ENCODE assay signal across 8 cellular contexts in the genomic region with DNA sequence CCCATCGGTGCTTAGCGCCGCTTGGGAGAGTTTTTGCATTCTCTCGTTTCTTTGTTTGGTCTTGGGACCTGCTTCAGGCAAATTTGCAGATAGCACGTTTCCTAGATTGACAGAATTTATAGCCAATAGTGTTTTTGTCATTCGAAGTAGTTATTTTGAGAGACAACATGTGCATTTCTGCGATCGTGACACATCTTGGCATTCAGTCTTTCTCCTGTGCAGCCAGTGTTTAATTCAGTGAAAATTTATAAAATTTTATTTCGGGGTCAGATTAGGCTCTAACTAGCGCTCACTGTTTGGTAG. TPM values are rescaled to one million over a fixed set of nuclear protein-coding genes. Genes with fewer than 3 reads are reported as not detected.
DNase-seq lines count a peak whose midpoint lies in the region; ATAC-seq and TF ChIP-seq lines count a peak whose summit lies in the region.

No MANE protein-coding gene starts in this region.

- peaks cover 7% of the 10 kb centered on the region for H3K27me3 Mint-ChIP-seq in T-helper 17 cell

- TF ChIP-seq RAD21 in SK-N-SH (IDR thresholded peaks at IDR 0.05; ENCODE audit: low read length), result no peak

- no peak for ATAC-seq in SK-N-SH treated with all-trans-retinoic acid at 6 μM for 48 hours
- peak; percentile 9 for ATAC-seq in HG02970 (IDR thresholded peaks at IDR 0.05; ENCODE audit: low FRiP score, unreplicated experiment)
- peak; percentile 4 for ATAC-seq in T-helper 17 cell
- no peak for ATAC-seq in gastrocnemius medialis

- peaks cover 37% of the 10 kb centered on the region for H4K20me1 ChIP-seq in SK-N-SH (ENCODE audit: insufficient read depth)

- H3K4me2 ChIP-seq in SK-N-SH, result peak overlapping the region; percentile 94

- H3K9me3 ChIP-seq in SK-N-SH (no peaks in the 10 kb centered on the region), T-helper 17 cell (ENCODE audit: control insufficient read depth, low read length, poor library complexity, severe bottlenecking) (no peaks in the 10 kb centered on the region), gastrocnemius medialis (no peaks in the 10 kb centered on the region)

- TF ChIP-seq EP300 in SK-N-SH (IDR thresholded peaks at IDR 0.05; ENCODE audit: borderline replicate concordance in 1 of 2, low read depth in 1 of 2, low read length in 1 of 2), result no peak

- H3K36me3 Mint-ChIP-seq in T-helper 17 cell (ENCODE audit: low read depth), result peaks cover 6% of the 10 kb centered on the region

- peak overlapping the region; percentile 78 for H2AFZ ChIP-seq in SK-N-SH (ENCODE audit: low read depth)

- DNase-seq in SK-N-SH (no peak), T-helper 17 cell (no peak), fibroblast of villous mesenchyme (ENCODE audit: low read depth) (peak; percentile 74), gastrocnemius medialis (no peak), NCI-H1930 (lab: John Stamatoyannopoulos, UW) (no peak), NCI-H1105 (lab: John Stamatoyannopoulos, UW) (no peak)

- TF ChIP-seq CTCF in SK-N-SH (IDR thresholded peaks at IDR 0.05) (no peak), fibroblast of villous mesenchyme (IDR thresholded peaks at IDR 0.05; ENCODE audit: insufficient read depth, low read depth, low read length) (no peak), gastrocnemius medialis (IDR thresholded peaks at IDR 0.05 in 4 of 5, conservative IDR thresholded peaks at IDR 0.05 in 1 of 5) (no peak)

- in situ Hi-C loops in gastrocnemius medialis (cut with MboI; ENCODE audit: low sequenced_read_pairs in 4 of 4), result no loop called here

- TF ChIP-seq POLR2A in gastrocnemius medialis (IDR thresholded peaks at IDR 0.05), result no peak

- peaks cover 18 to 42% of the 10 kb centered on the region in 2 experiments for H3K36me3 ChIP-seq in SK-N-SH (replicated peaks in 1 of 2; ENCODE audit: control insufficient read depth in 1 of 2, insufficient read depth in 2 of 2, low read length in 1 of 2)
- H3K36me3 ChIP-seq in gastrocnemius medialis, result peaks cover 0 to under 1% of the 10 kb centered on the region in 2 donors

- H3K4me1 ChIP-seq in SK-N-SH (ENCODE audit: control insufficient read depth in 1 of 2, insufficient read depth in 2 of 2, low read depth in 1 of 2, low read length in 1 of 2), result peaks cover 4 to 9% of the 10 kb centered on the region in 2 experiments; a peak in 3 of 4 replicates
- peaks cover 11 to 17% of the 10 kb centered on the region in 2 donors for H3K4me1 ChIP-seq in gastrocnemius medialis

- H3K4me3 ChIP-seq in SK-N-SH (ENCODE audit: low read depth in 2 of 2, low read length in 1 of 2) (peak overlapping the region; percentile 86 to 97), fibroblast of villous mesenchyme (ENCODE audit: low read depth, low read length) (peak overlapping the region; percentile 99), gastrocnemius medialis (peak overlapping the region; percentile 90 to 100 (median 94))

- 8% methylated on average over 10 of the region's 10 CpGs for WGBS in SK-N-SH (ENCODE audit: low lambda C conversion rate)

- H3K4me1 Mint-ChIP-seq in T-helper 17 cell, result peaks cover 17% of the 10 kb centered on the region

- no peaks in the 10 kb centered on the region for H3K27me3 ChIP-seq in SK-N-SH (ENCODE audit: insufficient read depth)
- no peaks in the 10 kb centered on the region for H3K27me3 ChIP-seq in gastrocnemius medialis

- H3K4me3 Mint-ChIP-seq in T-helper 17 cell, result peak overlapping the region; percentile 91

- H3K9me2 ChIP-seq in SK-N-SH, result no peaks in the 10 kb centered on the region

- no peaks in the 10 kb centered on the region for H3F3A ChIP-seq in SK-N-SH (replicated peaks; ENCODE audit: insufficient read depth)

- CTCF ChIA-PET in SK-N-SH (lab: Yijun Ruan, JAX), result interaction anchor here (1.1 to 2.1 kb wide), 2 partner anchors 19 to 25 kb away, joined by 3 to 10 read pairs; no protein-coding TSS in a partner anchor

- H3K27ac Mint-ChIP-seq in T-helper 17 cell, result peak overlapping the region; percentile 85

- H3K9ac ChIP-seq in SK-N-SH, result peak overlapping the region; percentile 92

- peaks cover 57% of the 10 kb centered on the region for H3K79me2 ChIP-seq in SK-N-SH (ENCODE audit: insufficient read depth)

- peak overlapping the region; percentile 88 to 89 for H3K27ac ChIP-seq in SK-N-SH (ENCODE audit: low read depth in 2 of 2, low read length in 1 of 2)
- H3K27ac ChIP-seq in gastrocnemius medialis, result peak overlapping the region; percentile 84 to 88 (median 87)

- POLR2A ChIA-PET in SK-N-SH (lab: Yijun Ruan, JAX), result interaction anchor here (1.2 kb wide), 2 partner anchors 11 to 741 kb away, joined by 3 to 4 read pairs; no protein-coding TSS in a partner anchor

- intact Hi-C loops in gastrocnemius medialis (cut with DNase I; ENCODE audit: low total_unique reads), result no loop called here

TF ChIP-seq in SK-N-SH, 30 proteins besides CTCF, POLR2A, EP300 and RAD21:
- TF ChIP-seq RCOR1 (IDR thresholded peaks at IDR 0.05; ENCODE audit: low read length) (no peak), GABPA (IDR thresholded peaks at IDR 0.05; ENCODE audit: low read depth) (no peak), ELF1 (IDR thresholded peaks at IDR 0.05) (no peak), MAX (IDR thresholded peaks at IDR 0.05; ENCODE audit: low read depth) (0 out of 2 replicates have a peak, but pooled peaks have one; percentile 23), PBX3 (IDR thresholded peaks at IDR 0.05) (peak; percentile 61), FOXM1 (IDR thresholded peaks at IDR 0.05; ENCODE audit: low read depth) (no peak), MEF2A (IDR thresholded peaks at IDR 0.05; ENCODE audit: borderline replicate concordance, low read depth) (no peak), TEAD4 (IDR thresholded peaks at IDR 0.05; ENCODE audit: borderline replicate concordance, insufficient read depth) (no peak)

TF ChIP-seq in SK-N-SH treated with all-trans-retinoic acid at 6 μM for 48 hours, 23 proteins besides CTCF, POLR2A, EP300 and RAD21:
- TF ChIP-seq CSRNP3 (CRISPR knock-in tag; IDR thresholded peaks at IDR 0.05), result no peak
- TF ChIP-seq CSDC2 (CRISPR knock-in tag; IDR thresholded peaks at IDR 0.05), result no peak
TF ChIP-seq in SK-N-SH treated with all-trans-retinoic acid at 6 μM for 48 hours: peak in this region for 0.

RNA-seq across cellular contexts. Expression of gene PRRC1, which starts 0.8 kb away (rescaled TPM):
- polyA plus RNA-seq in SK-N-SH (2012; rRNA removed), result 26.6 and 34.2 TPM in 2 replicates
- 25.7 and 27.1 TPM in 2 replicates for polyA plus RNA-seq in SK-N-SH (2012; cell fraction: cytosol; rRNA removed)
- polyA plus RNA-seq in SK-N-SH (2012; cell fraction: nucleus; rRNA removed), result 19.2 and 36.9 TPM in 2 replicates
- total RNA-seq in T-helper 17 cell (10 to 100 TPM; 38.5 to 41.2 TPM), fibroblast of villous mesenchyme (96.0 and 99.3 TPM in 2 replicates), gastrocnemius medialis (10 to 100 TPM in 2 of 4 donors, 1 to 10 TPM in 2; 9.7 to 17.8 (median 10.3) TPM)

Comparison
In these comparisons a context has a peak if more than half of its experiments do, and no peak if none do; other contexts are left out.
1. ATAC-seq: peak in HG02970 (single experiment) and T-helper 17 cell (single experiment); none in SK-N-SH treated with all-trans-retinoic acid at 6 μM for 48 hours (single experiment) and gastrocnemius medialis (0 of 2).
2. Peak in every context shown above with its lines, with median percentiles within 50 percentile points of each other: H3K4me3 ChIP-seq.